In the genomic region with DNA sequence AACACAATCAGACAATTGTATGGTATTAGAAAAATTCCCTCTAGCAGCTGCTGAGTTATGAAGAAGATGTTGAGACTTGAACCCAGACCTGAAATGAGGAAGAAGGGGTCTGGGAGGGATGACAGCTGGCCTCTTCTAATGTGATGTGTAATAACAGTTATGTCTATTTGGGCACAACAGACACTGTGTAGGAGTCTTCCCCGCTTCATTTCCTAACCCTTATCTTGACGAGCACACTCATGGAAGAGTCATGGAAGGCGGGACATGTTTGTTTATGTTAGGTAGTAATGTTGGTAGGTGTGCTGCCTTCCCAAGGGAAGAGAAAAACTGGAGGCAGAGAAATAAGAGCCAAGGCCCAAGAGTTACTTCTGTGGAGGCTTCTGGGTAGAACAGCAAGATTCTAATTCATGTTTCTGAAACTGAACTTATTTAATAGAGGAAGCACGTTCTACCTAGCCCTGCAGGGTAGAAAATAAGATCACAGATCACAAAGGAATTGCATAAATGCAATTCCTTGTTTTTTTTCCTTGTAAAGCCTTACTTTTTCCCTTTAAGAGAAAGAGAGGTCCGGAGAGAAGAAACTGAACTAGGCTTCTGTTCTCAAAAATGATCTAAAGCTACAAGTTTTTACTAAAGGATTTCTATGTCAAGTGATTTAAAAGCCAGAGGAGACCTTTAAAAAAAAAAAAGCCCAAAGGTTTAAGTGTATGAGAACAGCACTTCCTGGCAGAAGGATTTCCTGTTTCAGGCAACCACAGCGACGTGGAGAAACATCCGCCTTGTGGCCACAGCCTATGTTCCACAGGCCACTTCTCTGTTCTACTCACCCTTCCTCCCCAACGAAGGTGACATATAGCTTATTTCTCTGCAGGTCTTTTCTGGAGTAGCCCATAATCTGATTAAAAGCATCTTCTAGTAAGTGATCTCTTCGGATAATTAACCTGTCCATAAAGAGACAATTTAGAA, we compare ENCODE assay signal across 9 cellular contexts.
DNase-seq lines count a peak whose midpoint lies in the region; ATAC-seq, FAIRE-seq and TF ChIP-seq lines count a peak whose summit lies in the region.
"Had no signal": no experiment of that assay in that cellular context is flagged by ENCODE, and none has a peak within 500 bp of the region (broad histone marks: within the 10 kb centered on the region; RNA-seq: fewer than 3 reads in every experiment).

No MANE protein-coding gene starts in this region.

- H3K27me3 ChIP-seq in keratinocyte (ENCODE audit: control insufficient read depth, extremely low read depth, insufficient read depth, low read length): no peaks in the 10 kb centered on the region

- no peaks in the 10 kb centered on the region for H3K9me3 ChIP-seq in keratinocyte (ENCODE audit: control insufficient read depth, low read depth, low read length)

- no peaks in the 10 kb centered on the region for H4K20me1 ChIP-seq in keratinocyte (ENCODE audit: control insufficient read depth, extremely low read depth, insufficient read depth, low read length)

- no peaks in the 10 kb centered on the region for H3K9me1 ChIP-seq in keratinocyte (ENCODE audit: control insufficient read depth, extremely low read depth, insufficient read depth, low read length)

- peak overlapping the region; percentile 85 for H3K27ac ChIP-seq in keratinocyte (ENCODE audit: control insufficient read depth, insufficient read depth, low read length)

- FAIRE-seq in keratinocyte (lab: Jason Lieb, UNC): peak; percentile 92
- FAIRE-seq: A204.1 had no signal

- DNase-seq in DMS53 (lab: John Stamatoyannopoulos, UW) (peak; percentile 59), DMS53 treated with DMSO at 0.1 percent for 48 hours (lab: John Stamatoyannopoulos, UW; ENCODE audit: unreplicated experiment) (no peak), SKM-1 treated with dmso at 0.1 percent for 144 hours (lab: John Stamatoyannopoulos, UW; ENCODE audit: unreplicated experiment) (peak; percentile 96), keratinocyte (ENCODE audit: low read depth, low spot score) (peak; percentile 76), NCI-H1436 treated with DMSO at 0.1 percent for 48 hours (lab: John Stamatoyannopoulos, UW) (no peak)
- peak in 2 of 3 donors; percentile 54 to 77 for DNase-seq in stimulated activated CD4-positive, alpha-beta T cell treated with anti-CD3 and anti-CD28 coated beads, TNF-alpha, amount 100 ng/mL, for 48 hours (ENCODE audit: low read depth in 3 of 3)

- H3K79me2 ChIP-seq in keratinocyte (ENCODE audit: control insufficient read depth, insufficient read depth, low read length): no peaks in the 10 kb centered on the region

- no peak overlapping the region for H3K4me3 ChIP-seq in keratinocyte (ENCODE audit: control insufficient read depth in 2 of 3, extremely low read depth in 1 of 3, insufficient read depth in 2 of 3, low read depth in 1 of 3, low read length in 3 of 3)

- H3K4me3 Mint-ChIP-seq in activated naive CD8-positive, alpha-beta T cell: peak overlapping the region; percentile 82

- H3K4me2 ChIP-seq in keratinocyte (ENCODE audit: control insufficient read depth, extremely low read depth, insufficient read depth, low read depth, low read length): peak overlapping the region; percentile 45

- peaks cover 30% of the 10 kb centered on the region for H3K4me1 ChIP-seq in keratinocyte (ENCODE audit: control insufficient read depth, extremely low read depth, insufficient read depth, low read length)

- no peaks in the 10 kb centered on the region for H3K36me3 ChIP-seq in keratinocyte (ENCODE audit: control insufficient read depth in 2 of 2, extremely low read depth in 1 of 2, insufficient read depth in 2 of 2, low read length in 2 of 2)

- H3K9ac ChIP-seq in keratinocyte (ENCODE audit: control insufficient read depth, extremely low read depth, insufficient read depth, low read length): peak overlapping the region; percentile 40

- dilution Hi-C loops in keratinocyte (cut with MboI; ENCODE audit: extremely low pct_ligation_motif_present, low sequenced_read_pairs): no loop called here

- TF ChIP-seq CTCF in keratinocyte (optimal IDR thresholded peaks at IDR 0.05 in 1 of 3, IDR thresholded peaks at IDR 0.05 in 1 of 3, conservative IDR thresholded peaks at IDR 0.05 in 1 of 3; ENCODE audit: extremely low read depth in 1 of 3, insufficient read depth in 2 of 3, low read length in 3 of 3): peak; percentile 12 to 31 (median 17)

- H3K27ac Mint-ChIP-seq in activated naive CD8-positive, alpha-beta T cell: peak overlapping the region; percentile 99

- H3K9me3 Mint-ChIP-seq in activated naive CD8-positive, alpha-beta T cell (ENCODE audit: low read depth): no peaks in the 10 kb centered on the region

- H3K36me3 Mint-ChIP-seq in activated naive CD8-positive, alpha-beta T cell: no peaks in the 10 kb centered on the region

- no peaks in the 10 kb centered on the region for H3K27me3 Mint-ChIP-seq in activated naive CD8-positive, alpha-beta T cell

- peak overlapping the region; percentile 37 for H2AFZ ChIP-seq in keratinocyte (ENCODE audit: control insufficient read depth, low read length)

- peak; percentile 69 for ATAC-seq in HG03280 (IDR thresholded peaks at IDR 0.05; ENCODE audit: unreplicated experiment)

- peaks cover 87% of the 10 kb centered on the region for H3K4me1 Mint-ChIP-seq in activated naive CD8-positive, alpha-beta T cell (ENCODE audit: low read depth)

Comparison
In these comparisons a context has a peak if more than half of its experiments do, and no peak if none do; other contexts are left out.
1. DNase-seq: peak in DMS53 (single experiment), SKM-1 treated with dmso at 0.1 percent for 144 hours (single experiment), keratinocyte (single experiment) and stimulated activated CD4-positive, alpha-beta T cell treated with anti-CD3 and anti-CD28 coated beads, TNF-alpha, amount 100 ng/mL, for 48 hours (2 of 3); none in DMS53 treated with DMSO at 0.1 percent for 48 hours (single experiment) and NCI-H1436 treated with DMSO at 0.1 percent for 48 hours (single experiment).